In the genomic region with DNA sequence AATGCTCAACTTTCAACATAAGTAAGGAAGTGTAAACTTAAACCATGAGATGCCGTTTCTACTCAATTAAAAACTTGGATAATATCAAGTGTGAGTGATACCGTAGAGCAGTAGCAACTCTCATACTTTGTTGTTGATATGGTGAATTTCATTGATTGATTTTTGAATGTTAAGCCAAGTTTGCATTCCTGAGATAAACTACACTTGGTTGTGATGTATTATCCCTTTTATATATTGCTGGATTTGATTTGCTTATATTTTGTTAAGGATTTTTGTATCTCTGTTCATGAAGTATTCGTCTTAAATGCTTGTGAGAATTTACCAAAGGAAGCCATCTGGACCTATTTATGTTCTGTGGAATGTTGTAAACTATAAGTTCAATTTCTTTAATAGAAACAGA, we compare ENCODE assay signal across 15 cellular contexts. TPM values are rescaled to one million over a fixed set of nuclear protein-coding genes. Genes with fewer than 3 reads are reported as not detected.
A peak's percentile ranks its signal among the peaks of the same experiment; 100 is the strongest.
DNase-seq lines count a peak whose midpoint lies in the region; ATAC-seq and TF ChIP-seq lines count a peak whose summit lies in the region.
"Had no signal": no experiment of that assay in that cellular context is flagged by ENCODE, and none has a peak within 500 bp of the region (broad histone marks: within the 10 kb centered on the region; RNA-seq: fewer than 3 reads in every experiment).

No MANE protein-coding gene starts in this region.

- no peak overlapping the region for H2AFZ ChIP-seq in SU-DHL-6 (ENCODE audit: low read depth, low read length, severe bottlenecking)
- H2AFZ ChIP-seq in fibroblast of lung (ENCODE audit: low read length): no peak overlapping the region

- H3K9me3 ChIP-seq in SU-DHL-6 (ENCODE audit: insufficient read depth, low read length) (no peaks in the 10 kb centered on the region), fibroblast of lung (ENCODE audit: control insufficient read depth, insufficient read depth, low read depth, low read length) (no peaks in the 10 kb centered on the region)
- H3K9me3 ChIP-seq: BLaER1, Peyer's patch had no signal

- H3K4me2 ChIP-seq in SU-DHL-6 (ENCODE audit: low read depth, low read length, poor library complexity, severe bottlenecking): no peak overlapping the region
- peak overlapping the region; percentile 15 for H3K4me2 ChIP-seq in fibroblast of lung (ENCODE audit: extremely low read depth, insufficient read depth, low read length)
- H3K4me2 ChIP-seq: BLaER1 had no signal

- H3K27ac ChIP-seq in SU-DHL-6 (ENCODE audit: low read depth, low read length): peak overlapping the region; percentile 28; the same call in 1 of the 2 replicates
- no peak overlapping the region for H3K27ac ChIP-seq in fibroblast of lung (ENCODE audit: insufficient read depth, low read length)
- H3K27ac ChIP-seq: BLaER1, Peyer's patch had no signal

- TF ChIP-seq CTCF in HFFc6 (IDR thresholded peaks at IDR 0.05) (no peak), SU-DHL-6 (IDR thresholded peaks at IDR 0.05; ENCODE audit: insufficient read depth, low read length, poor library complexity, severe bottlenecking) (no peak), fibroblast of lung (conservative IDR thresholded peaks at IDR 0.05 in 1 of 2, IDR thresholded peaks at IDR 0.05 in 1 of 2; ENCODE audit: low read depth in 1 of 2, low read length in 2 of 2) (no peak), type B pancreatic cell (conservative IDR thresholded peaks at IDR 0.05) (no peak)

- peaks cover 2% of the 10 kb centered on the region for H3K4me1 ChIP-seq in fibroblast of lung (ENCODE audit: control insufficient read depth, extremely low read depth, insufficient read depth, low read length)
- H3K4me1 ChIP-seq: BLaER1 had no signal

- H3K4me1 Mint-ChIP-seq in HFFc6 (ENCODE audit: low read depth) (peaks cover 20% of the 10 kb centered on the region), type B pancreatic cell (ENCODE audit: unreplicated experiment) (peaks cover 9% of the 10 kb centered on the region)

- ATAC-seq in GM21423 (IDR thresholded peaks at IDR 0.05; ENCODE audit: unreplicated experiment) (no peak), GM21381 (IDR thresholded peaks at IDR 0.05; ENCODE audit: unreplicated experiment) (no peak)

- H3F3A ChIP-seq in SU-DHL-6 (ENCODE audit: insufficient read depth): no peaks in the 10 kb centered on the region; the same call in 1 of the 2 replicates

- DNase-seq in HFFc6 (no peak), fibroblast of lung (ENCODE audit: low read depth in 2 of 2) (peak in 1 of 2 donors; percentile 11), type B pancreatic cell (ENCODE audit: extremely low spot score, unreplicated experiment) (no peak), NCI-H524 treated with DMSO at 0.1 percent for 48 hours (lab: John Stamatoyannopoulos, UW) (no peak)
- DNase-seq: CD8-positive, alpha-beta memory T cell; EL; NCI-H1048; NCI-H748 treated with DMSO at 0.1 percent for 48 hours; Peyer's patch; SHP77; SW 1271 had no signal

- H3K9me3 Mint-ChIP-seq in HFFc6 (no peaks in the 10 kb centered on the region), type B pancreatic cell (no peaks in the 10 kb centered on the region)
- H3K9me3 Mint-ChIP-seq: CD8-positive, alpha-beta memory T cell had no signal

- H3K27ac Mint-ChIP-seq in HFFc6 (peak overlapping the region; percentile 44; the same call in 1 of the 2 replicates), type B pancreatic cell (peak overlapping the region; percentile 8)

- H3K27me3 Mint-ChIP-seq in HFFc6 (ENCODE audit: insufficient read depth): no peaks in the 10 kb centered on the region; the same call in 1 of the 2 replicates
- H3K27me3 Mint-ChIP-seq in type B pancreatic cell: no peaks in the 10 kb centered on the region
- H3K27me3 Mint-ChIP-seq: CD8-positive, alpha-beta memory T cell had no signal

- H3K4me3 ChIP-seq in SU-DHL-6 (ENCODE audit: insufficient read depth, low read length, poor library complexity, severe bottlenecking) (no peak overlapping the region), fibroblast of lung (replicated peaks in 1 of 4; ENCODE audit: control extremely low read depth in 1 of 4, insufficient read depth in 1 of 4, low read depth in 3 of 4, low read length in 4 of 4) (no peak overlapping the region)
- H3K4me3 ChIP-seq: BLaER1, Peyer's patch had no signal

- H3K79me2 ChIP-seq in SU-DHL-6 (ENCODE audit: insufficient read depth, low read length) (peaks cover 84% of the 10 kb centered on the region), fibroblast of lung (ENCODE audit: control insufficient read depth, insufficient read depth, low read length) (peaks cover 11% of the 10 kb centered on the region)

- H3K9ac ChIP-seq in SU-DHL-6 (ENCODE audit: low read length) (no peak overlapping the region), fibroblast of lung (ENCODE audit: insufficient read depth, low read length) (no peak overlapping the region)
- H3K9ac ChIP-seq: BLaER1 had no signal

- no peaks in the 10 kb centered on the region for H3K9me2 ChIP-seq in SU-DHL-6 (replicated peaks; ENCODE audit: insufficient read depth, low read length)

- H3K36me3 Mint-ChIP-seq in HFFc6 (ENCODE audit: low read depth) (peaks cover 1% of the 10 kb centered on the region; the same call in 1 of the 2 replicates), type B pancreatic cell (peaks cover 8% of the 10 kb centered on the region)

- H4K20me1 ChIP-seq in SU-DHL-6 (ENCODE audit: low read depth, low read length): 0 out of 2 replicates have a peak, but pooled peaks cover 4% of the 10 kb centered on the region
- H4K20me1 ChIP-seq in fibroblast of lung (ENCODE audit: control insufficient read depth, extremely low read depth, insufficient read depth, low read length): no peaks in the 10 kb centered on the region

- H3K36me3 ChIP-seq in SU-DHL-6 (ENCODE audit: low read length) (peaks cover 5% of the 10 kb centered on the region; the same call in 1 of the 2 replicates), fibroblast of lung (ENCODE audit: control insufficient read depth, insufficient read depth, low read length) (no peaks in the 10 kb centered on the region)
- H3K36me3 ChIP-seq: Peyer's patch had no signal

- H3K4me3 Mint-ChIP-seq in HFFc6 (no peak overlapping the region), type B pancreatic cell (no peak overlapping the region)
- H3K4me3 Mint-ChIP-seq: CD8-positive, alpha-beta memory T cell had no signal

- H3K27me3 ChIP-seq in SU-DHL-6 (ENCODE audit: low read length) (no peaks in the 10 kb centered on the region), fibroblast of lung (ENCODE audit: control insufficient read depth, insufficient read depth, low read length) (no peaks in the 10 kb centered on the region)
- H3K27me3 ChIP-seq: BLaER1, Peyer's patch had no signal

RNA-seq across cellular contexts. Expression of a gene that starts 21.7 kb away (rescaled TPM):
- 10 to 100 TPM; 51.1 to 54.8 (median 52.3) TPM for total RNA-seq in HFFc6 (2021; fragmentation: NEBNext Ultra II Directional; extraction: Animal tissue kit (Norgen Biotek cat#: 25700))
- total RNA-seq in fibroblast of lung (43.1 and 55.5 TPM in 2 replicates), type B pancreatic cell (ENCODE audit: low replicate concordance) (55.1 and 71.0 TPM in 2 replicates)
- 31.1 and 35.3 TPM in 2 replicates for polyA plus RNA-seq in fibroblast of lung
- 20.9 and 24.8 TPM in 2 replicates for polyA plus RNA-seq in fibroblast of lung (2012)
- 33.6 and 74.1 TPM in 2 replicates for polyA minus RNA-seq in fibroblast of lung (ENCODE audit: low replicate concordance)
